2 cellular contexts compared by ENCODE assay signal in the genomic region with DNA sequence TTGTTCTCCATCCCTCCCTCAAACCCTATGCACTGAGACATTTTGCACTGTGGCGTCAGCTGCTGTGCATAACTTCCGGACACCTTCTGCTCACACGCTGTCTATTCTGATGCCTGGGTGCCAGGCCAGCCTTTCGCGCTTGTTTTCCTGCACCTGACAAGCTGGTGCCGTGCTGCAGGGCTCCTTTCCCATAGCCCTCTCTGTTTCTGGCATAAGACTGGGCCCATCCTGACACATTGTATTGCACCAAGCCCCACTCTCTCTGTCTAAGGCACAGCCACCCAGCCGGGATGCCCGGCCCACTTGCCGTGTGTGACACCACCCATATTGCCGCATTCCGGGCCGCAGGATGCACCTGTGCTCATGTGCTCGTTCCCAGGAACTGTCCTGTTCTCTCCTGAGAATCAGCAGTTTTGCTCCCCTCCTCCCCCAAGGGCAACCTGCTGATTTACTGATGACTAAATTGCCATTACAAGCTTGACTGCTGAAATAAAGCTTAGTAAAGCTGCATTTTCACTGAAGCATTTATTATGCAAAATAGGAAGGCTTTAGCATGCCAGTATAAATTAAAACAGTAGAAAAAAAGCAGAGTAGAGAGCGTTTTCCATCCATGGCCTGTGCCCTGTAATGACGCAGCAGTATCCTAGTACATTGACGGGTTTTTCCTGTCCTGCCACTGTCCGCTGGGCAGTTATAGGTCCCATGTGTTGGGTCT.
TF ChIP-seq lines count a peak whose summit lies in the region.

No MANE protein-coding gene starts in this region.

TF ChIP-seq in neural cell, 6 proteins besides CTCF, POLR2A, EP300 and RAD21 (continued from another document):
- TF ChIP-seq, protein P1, sequence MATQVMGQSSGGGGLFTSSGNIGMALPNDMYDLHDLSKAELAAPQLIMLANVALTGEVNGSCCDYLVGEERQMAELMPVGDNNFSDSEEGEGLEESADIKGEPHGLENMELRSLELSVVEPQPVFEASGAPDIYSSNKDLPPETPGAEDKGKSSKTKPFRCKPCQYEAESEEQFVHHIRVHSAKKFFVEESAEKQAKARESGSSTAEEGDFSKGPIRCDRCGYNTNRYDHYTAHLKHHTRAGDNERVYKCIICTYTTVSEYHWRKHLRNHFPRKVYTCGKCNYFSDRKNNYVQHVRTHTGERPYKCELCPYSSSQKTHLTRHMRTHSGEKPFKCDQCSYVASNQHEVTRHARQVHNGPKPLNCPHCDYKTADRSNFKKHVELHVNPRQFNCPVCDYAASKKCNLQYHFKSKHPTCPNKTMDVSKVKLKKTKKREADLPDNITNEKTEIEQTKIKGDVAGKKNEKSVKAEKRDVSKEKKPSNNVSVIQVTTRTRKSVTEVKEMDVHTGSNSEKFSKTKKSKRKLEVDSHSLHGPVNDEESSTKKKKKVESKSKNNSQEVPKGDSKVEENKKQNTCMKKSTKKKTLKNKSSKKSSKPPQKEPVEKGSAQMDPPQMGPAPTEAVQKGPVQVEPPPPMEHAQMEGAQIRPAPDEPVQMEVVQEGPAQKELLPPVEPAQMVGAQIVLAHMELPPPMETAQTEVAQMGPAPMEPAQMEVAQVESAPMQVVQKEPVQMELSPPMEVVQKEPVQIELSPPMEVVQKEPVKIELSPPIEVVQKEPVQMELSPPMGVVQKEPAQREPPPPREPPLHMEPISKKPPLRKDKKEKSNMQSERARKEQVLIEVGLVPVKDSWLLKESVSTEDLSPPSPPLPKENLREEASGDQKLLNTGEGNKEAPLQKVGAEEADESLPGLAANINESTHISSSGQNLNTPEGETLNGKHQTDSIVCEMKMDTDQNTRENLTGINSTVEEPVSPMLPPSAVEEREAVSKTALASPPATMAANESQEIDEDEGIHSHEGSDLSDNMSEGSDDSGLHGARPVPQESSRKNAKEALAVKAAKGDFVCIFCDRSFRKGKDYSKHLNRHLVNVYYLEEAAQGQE (IDR thresholded peaks at IDR 0.05; ENCODE audit: borderline replicate concordance) = no peak
- TF ChIP-seq SMC3 (conservative IDR thresholded peaks at IDR 0.05; ENCODE audit: poor library complexity) = no peak
- no peak for TF ChIP-seq TAF1 (IDR thresholded peaks at IDR 0.05; ENCODE audit: low read depth)
- TF ChIP-seq EZH2 (IDR thresholded peaks at IDR 0.05; ENCODE audit: borderline replicate concordance, insufficient read depth, low read length, poor library complexity, severe bottlenecking) = no peak
- TF ChIP-seq POLR2AphosphoS5 (IDR thresholded peaks at IDR 0.05) = no peak

TF ChIP-seq in SK-N-SH, 30 proteins besides CTCF, POLR2A, EP300 and RAD21 (continued from another document):
- TF ChIP-seq, protein P1 (IDR thresholded peaks at IDR 0.05; ENCODE audit: low read depth, low read length) = no peak
- TF ChIP-seq, protein P2, sequence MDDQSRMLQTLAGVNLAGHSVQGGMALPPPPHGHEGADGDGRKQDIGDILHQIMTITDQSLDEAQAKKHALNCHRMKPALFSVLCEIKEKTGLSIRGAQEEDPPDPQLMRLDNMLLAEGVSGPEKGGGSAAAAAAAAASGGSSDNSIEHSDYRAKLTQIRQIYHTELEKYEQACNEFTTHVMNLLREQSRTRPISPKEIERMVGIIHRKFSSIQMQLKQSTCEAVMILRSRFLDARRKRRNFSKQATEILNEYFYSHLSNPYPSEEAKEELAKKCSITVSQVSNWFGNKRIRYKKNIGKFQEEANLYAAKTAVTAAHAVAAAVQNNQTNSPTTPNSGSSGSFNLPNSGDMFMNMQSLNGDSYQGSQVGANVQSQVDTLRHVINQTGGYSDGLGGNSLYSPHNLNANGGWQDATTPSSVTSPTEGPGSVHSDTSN (IDR thresholded peaks at IDR 0.05) = no peak
- no peak for TF ChIP-seq GATA2 (CRISPR knock-in tag; IDR thresholded peaks at IDR 0.05)
- TF ChIP-seq SIN3A (IDR thresholded peaks at IDR 0.05; ENCODE audit: borderline replicate concordance, low read depth, low read length) = no peak
- no peak for TF ChIP-seq YY1 (IDR thresholded peaks at IDR 0.05; ENCODE audit: low read depth)
- TF ChIP-seq, protein P3, sequence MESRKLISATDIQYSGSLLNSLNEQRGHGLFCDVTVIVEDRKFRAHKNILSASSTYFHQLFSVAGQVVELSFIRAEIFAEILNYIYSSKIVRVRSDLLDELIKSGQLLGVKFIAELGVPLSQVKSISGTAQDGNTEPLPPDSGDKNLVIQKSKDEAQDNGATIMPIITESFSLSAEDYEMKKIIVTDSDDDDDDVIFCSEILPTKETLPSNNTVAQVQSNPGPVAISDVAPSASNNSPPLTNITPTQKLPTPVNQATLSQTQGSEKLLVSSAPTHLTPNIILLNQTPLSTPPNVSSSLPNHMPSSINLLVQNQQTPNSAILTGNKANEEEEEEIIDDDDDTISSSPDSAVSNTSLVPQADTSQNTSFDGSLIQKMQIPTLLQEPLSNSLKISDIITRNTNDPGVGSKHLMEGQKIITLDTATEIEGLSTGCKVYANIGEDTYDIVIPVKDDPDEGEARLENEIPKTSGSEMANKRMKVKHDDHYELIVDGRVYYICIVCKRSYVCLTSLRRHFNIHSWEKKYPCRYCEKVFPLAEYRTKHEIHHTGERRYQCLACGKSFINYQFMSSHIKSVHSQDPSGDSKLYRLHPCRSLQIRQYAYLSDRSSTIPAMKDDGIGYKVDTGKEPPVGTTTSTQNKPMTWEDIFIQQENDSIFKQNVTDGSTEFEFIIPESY (IDR thresholded peaks at IDR 0.05; ENCODE audit: borderline replicate concordance, low read depth) = no peak
- TF ChIP-seq, protein P4, sequence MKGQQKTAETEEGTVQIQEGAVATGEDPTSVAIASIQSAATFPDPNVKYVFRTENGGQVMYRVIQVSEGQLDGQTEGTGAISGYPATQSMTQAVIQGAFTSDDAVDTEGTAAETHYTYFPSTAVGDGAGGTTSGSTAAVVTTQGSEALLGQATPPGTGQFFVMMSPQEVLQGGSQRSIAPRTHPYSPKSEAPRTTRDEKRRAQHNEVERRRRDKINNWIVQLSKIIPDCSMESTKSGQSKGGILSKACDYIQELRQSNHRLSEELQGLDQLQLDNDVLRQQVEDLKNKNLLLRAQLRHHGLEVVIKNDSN (IDR thresholded peaks at IDR 0.05; ENCODE audit: borderline replicate concordance, low read depth) = no peak
- TF ChIP-seq FOXM1 (IDR thresholded peaks at IDR 0.05; ENCODE audit: low read depth) = no peak
- TF ChIP-seq FOXJ3 (CRISPR knock-in tag; IDR thresholded peaks at IDR 0.05) = no peak
- TF ChIP-seq ELF1 (IDR thresholded peaks at IDR 0.05) = no peak
- no peak for TF ChIP-seq POLR2AphosphoS5 (IDR thresholded peaks at IDR 0.05; ENCODE audit: low read depth, low read length)
- TF ChIP-seq RXRA (IDR thresholded peaks at IDR 0.05; ENCODE audit: borderline replicate concordance, low read depth) = no peak
